Comparison of ENCODE assay signal across 8 cellular contexts in the genomic region with DNA sequence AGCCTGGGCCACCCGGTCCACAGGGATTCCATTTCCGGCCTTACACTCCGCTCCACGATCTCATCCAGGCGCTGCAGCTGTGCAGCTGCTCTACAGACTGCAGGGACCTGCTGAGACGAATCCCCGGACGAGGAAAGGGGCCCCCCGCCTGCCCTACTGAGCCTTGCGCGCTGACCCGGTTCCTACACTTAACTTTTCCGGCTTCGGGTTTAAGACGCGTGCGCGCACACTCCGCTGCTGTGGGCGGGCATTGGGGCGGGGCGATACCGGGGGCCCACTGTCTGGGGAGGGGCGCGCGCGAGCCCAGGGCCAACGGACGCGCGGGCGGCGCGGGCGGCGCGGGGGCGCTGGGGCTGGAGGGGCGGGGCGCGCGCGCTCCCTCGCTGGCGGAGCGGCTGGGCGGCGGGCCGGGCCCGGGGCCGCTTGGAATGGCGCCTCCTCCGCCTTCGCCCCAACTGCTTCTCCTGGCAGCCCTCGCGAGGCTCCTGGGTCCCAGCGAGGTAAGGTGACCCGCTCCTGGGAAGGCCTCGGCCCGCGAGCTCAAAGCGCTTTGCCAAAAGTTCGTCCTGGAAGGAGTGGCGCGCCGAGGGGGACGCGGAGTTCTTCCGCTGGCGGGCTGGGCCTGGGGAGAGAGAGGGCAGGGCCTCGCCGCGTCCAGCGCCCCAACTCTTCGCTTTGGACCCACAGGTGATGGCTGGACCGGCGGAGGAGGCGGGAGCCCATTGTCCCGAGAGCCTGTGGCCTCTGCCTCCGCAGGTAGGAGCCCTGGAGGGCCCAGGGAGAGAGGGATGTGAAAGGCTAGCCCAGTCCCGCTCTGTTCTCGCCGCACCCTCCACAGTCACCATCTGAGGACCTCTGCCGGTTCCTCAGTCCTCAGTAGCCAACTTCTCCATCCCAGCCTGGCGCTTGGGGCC. TPM values are rescaled to one million over a fixed set of nuclear protein-coding genes. Genes with fewer than 3 reads are reported as not detected.
DNase-seq lines count a peak whose midpoint lies in the region; ATAC-seq and TF ChIP-seq lines count a peak whose summit lies in the region.

A gene with protein sequence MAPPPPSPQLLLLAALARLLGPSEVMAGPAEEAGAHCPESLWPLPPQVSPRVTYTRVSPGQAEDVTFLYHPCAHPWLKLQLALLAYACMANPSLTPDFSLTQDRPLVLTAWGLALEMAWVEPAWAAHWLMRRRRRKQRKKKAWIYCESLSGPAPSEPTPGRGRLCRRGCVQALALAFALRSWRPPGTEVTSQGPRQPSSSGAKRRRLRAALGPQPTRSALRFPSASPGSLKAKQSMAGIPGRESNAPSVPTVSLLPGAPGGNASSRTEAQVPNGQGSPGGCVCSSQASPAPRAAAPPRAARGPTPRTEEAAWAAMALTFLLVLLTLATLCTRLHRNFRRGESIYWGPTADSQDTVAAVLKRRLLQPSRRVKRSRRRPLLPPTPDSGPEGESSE (plus strand): TSS at position 371 of the 914 bp plus-strand sequence. CDS start 58 bp downstream, at position 429.

- no peaks in the 10 kb centered on the region for H3K9me2 ChIP-seq in neural cell (ENCODE audit: insufficient read depth, low read length)

- POLR2A ChIA-PET in CD8-positive, alpha-beta memory T cell (lab: Charles Lee), result interaction anchor here (0.8 to 2.9 kb wide), 8 partner anchors 12 to 420 kb away, joined by 3 to 18 read pairs (median 7); a partner anchor contains a TSS

- H3K9me3 Mint-ChIP-seq in CD8-positive, alpha-beta memory T cell, result no peaks in the 10 kb centered on the region

- H3K27me3 Mint-ChIP-seq in CD8-positive, alpha-beta memory T cell, result no peaks in the 10 kb centered on the region

- H3K27ac ChIP-seq in CD8-positive, alpha-beta memory T cell (ENCODE audit: low read depth, low read length), result peak within 1 kb of the TSS; percentile 63
- H3K27ac ChIP-seq in neural cell (ENCODE audit: low read length), result no peak within 1 kb of the TSS
- H3K27ac ChIP-seq in substantia nigra (ENCODE audit: low read depth, low read length, poor library complexity, severe bottlenecking), result peak within 1 kb of the TSS; percentile 72

- no peak within 1 kb of the TSS for H2AFZ ChIP-seq in neural cell (ENCODE audit: low read depth, low read length)

- H3K27ac Mint-ChIP-seq in CD8-positive, alpha-beta memory T cell, result peak within 1 kb of the TSS; percentile 81 to 98 (median 94)

- H3K4me1 ChIP-seq in CD8-positive, alpha-beta memory T cell (ENCODE audit: insufficient read depth, low read length), result peaks cover 25% of the 10 kb centered on the region

- peak; percentile 46 for ATAC-seq in GM21381 (IDR thresholded peaks at IDR 0.05; ENCODE audit: unreplicated experiment)

- H3K4me3 ChIP-seq in CD8-positive, alpha-beta memory T cell (ENCODE audit: low read length), result peak within 1 kb of the TSS; percentile 59
- H3K4me3 ChIP-seq in Jurkat, Clone E6-1 (ENCODE audit: low read length), result peak within 1 kb of the TSS; percentile 83
- peak within 1 kb of the TSS; percentile 70 for H3K4me3 ChIP-seq in fibroblast of pulmonary artery (replicated peaks; ENCODE audit: low read depth, low read length)
- H3K4me3 ChIP-seq in neural cell (ENCODE audit: low read length), result peak within 1 kb of the TSS; percentile 84

- H3K27me3 ChIP-seq in CD8-positive, alpha-beta memory T cell (ENCODE audit: insufficient read depth, low read length, poor library complexity, severe bottlenecking), result no peaks in the 10 kb centered on the region
- H3K27me3 ChIP-seq in neural cell (ENCODE audit: insufficient read depth, low read depth, low read length), result peaks cover 44% of the 10 kb centered on the region

- TF ChIP-seq EP300 in neural cell (conservative IDR thresholded peaks at IDR 0.05; ENCODE audit: poor library complexity, severe bottlenecking), result no peak

- CTCF ChIA-PET in CD8-positive, alpha-beta memory T cell (lab: Charles Lee), result interaction anchor here (0.6 to 26.2 kb wide), 13 partner anchors 11 to 213 kb away, joined by 3 to 436 read pairs (median 8); a partner anchor contains a TSS

- TF ChIP-seq CTCF in fibroblast of pulmonary artery (IDR thresholded peaks at IDR 0.05; ENCODE audit: low read length, missing control alignments) (no peak), neural cell (IDR thresholded peaks at IDR 0.05; ENCODE audit: poor library complexity, severe bottlenecking) (no peak)

- peaks cover 31 to 45% (median 38%) of the 10 kb centered on the region in 3 donors for H3K4me1 Mint-ChIP-seq in CD8-positive, alpha-beta memory T cell

- TF ChIP-seq RAD21 in neural cell (conservative IDR thresholded peaks at IDR 0.05), result no peak

- H3F3A ChIP-seq in neural cell (ENCODE audit: insufficient read depth, low read length, poor library complexity, severe bottlenecking), result no peaks in the 10 kb centered on the region

- H3K36me3 ChIP-seq in CD8-positive, alpha-beta memory T cell (ENCODE audit: insufficient read depth, low read length), result peaks cover 4% of the 10 kb centered on the region
- H3K36me3 ChIP-seq in neural cell (ENCODE audit: insufficient read depth, low read length), result no peaks in the 10 kb centered on the region

- H3K36me3 Mint-ChIP-seq in CD8-positive, alpha-beta memory T cell, result peaks cover 0 to 20% (median 4%) of the 10 kb centered on the region in 3 donors

- peak within 1 kb of the TSS; percentile 91 to 99 (median 97) for H3K4me3 Mint-ChIP-seq in CD8-positive, alpha-beta memory T cell

- H3K4me2 ChIP-seq in neural cell (ENCODE audit: low read length), result peak within 1 kb of the TSS; percentile 58

- peak within 1 kb of the TSS; percentile 51 for H3K9ac ChIP-seq in neural cell (ENCODE audit: low read length)

- H4K20me1 ChIP-seq in neural cell (ENCODE audit: insufficient read depth), result no peaks in the 10 kb centered on the region

- peak; percentile 78 to 92 (median 83) for DNase-seq in CD8-positive, alpha-beta memory T cell
- peak; percentile 85 for DNase-seq in Jurkat, Clone E6-1 (ENCODE audit: low read depth, low spot score)
- DNase-seq in SHP77 treated with DMSO at 0.1 percent for 48 hours (lab: John Stamatoyannopoulos, UW), result peak; percentile 35
- DNase-seq in activated T-helper 9 cell treated with anti-CD3 and anti-CD28 coated beads, Interleukin-2, amount 50 U/mL, for 16 hours (ENCODE audit: low read depth), result peak; percentile 82
- peak; percentile 78 for DNase-seq in fibroblast of pulmonary artery (ENCODE audit: low read depth)
- peak in 46 of 49 donors; percentile 48 to 88 (median 74) for DNase-seq in substantia nigra (lab: John Stamatoyannopoulos, UW)

- no peaks in the 10 kb centered on the region for H3K79me2 ChIP-seq in neural cell (replicated peaks; ENCODE audit: insufficient read depth, low read length)

- no peaks in the 10 kb centered on the region for H3K9me3 ChIP-seq in CD8-positive, alpha-beta memory T cell (ENCODE audit: low read length)
- no peaks in the 10 kb centered on the region for H3K9me3 ChIP-seq in neural cell (ENCODE audit: low read length)

TF ChIP-seq in neural cell, 6 proteins besides CTCF, POLR2A, EP300 and RAD21:
- TF ChIP-seq SMC3 (conservative IDR thresholded peaks at IDR 0.05; ENCODE audit: poor library complexity) (no peak), TAF1 (IDR thresholded peaks at IDR 0.05; ENCODE audit: low read depth) (no peak), POLR2AphosphoS5 (IDR thresholded peaks at IDR 0.05) (no peak), EZH2 (IDR thresholded peaks at IDR 0.05; ENCODE audit: borderline replicate concordance, insufficient read depth, low read length, poor library complexity, severe bottlenecking) (no peak), MXI1 (conservative IDR thresholded peaks at IDR 0.05; ENCODE audit: poor library complexity, severe bottlenecking) (peak; percentile 46)
- TF ChIP-seq, protein P1, sequence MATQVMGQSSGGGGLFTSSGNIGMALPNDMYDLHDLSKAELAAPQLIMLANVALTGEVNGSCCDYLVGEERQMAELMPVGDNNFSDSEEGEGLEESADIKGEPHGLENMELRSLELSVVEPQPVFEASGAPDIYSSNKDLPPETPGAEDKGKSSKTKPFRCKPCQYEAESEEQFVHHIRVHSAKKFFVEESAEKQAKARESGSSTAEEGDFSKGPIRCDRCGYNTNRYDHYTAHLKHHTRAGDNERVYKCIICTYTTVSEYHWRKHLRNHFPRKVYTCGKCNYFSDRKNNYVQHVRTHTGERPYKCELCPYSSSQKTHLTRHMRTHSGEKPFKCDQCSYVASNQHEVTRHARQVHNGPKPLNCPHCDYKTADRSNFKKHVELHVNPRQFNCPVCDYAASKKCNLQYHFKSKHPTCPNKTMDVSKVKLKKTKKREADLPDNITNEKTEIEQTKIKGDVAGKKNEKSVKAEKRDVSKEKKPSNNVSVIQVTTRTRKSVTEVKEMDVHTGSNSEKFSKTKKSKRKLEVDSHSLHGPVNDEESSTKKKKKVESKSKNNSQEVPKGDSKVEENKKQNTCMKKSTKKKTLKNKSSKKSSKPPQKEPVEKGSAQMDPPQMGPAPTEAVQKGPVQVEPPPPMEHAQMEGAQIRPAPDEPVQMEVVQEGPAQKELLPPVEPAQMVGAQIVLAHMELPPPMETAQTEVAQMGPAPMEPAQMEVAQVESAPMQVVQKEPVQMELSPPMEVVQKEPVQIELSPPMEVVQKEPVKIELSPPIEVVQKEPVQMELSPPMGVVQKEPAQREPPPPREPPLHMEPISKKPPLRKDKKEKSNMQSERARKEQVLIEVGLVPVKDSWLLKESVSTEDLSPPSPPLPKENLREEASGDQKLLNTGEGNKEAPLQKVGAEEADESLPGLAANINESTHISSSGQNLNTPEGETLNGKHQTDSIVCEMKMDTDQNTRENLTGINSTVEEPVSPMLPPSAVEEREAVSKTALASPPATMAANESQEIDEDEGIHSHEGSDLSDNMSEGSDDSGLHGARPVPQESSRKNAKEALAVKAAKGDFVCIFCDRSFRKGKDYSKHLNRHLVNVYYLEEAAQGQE (IDR thresholded peaks at IDR 0.05; ENCODE audit: borderline replicate concordance), result no peak

RNA-seq across cellular contexts. Expression of the gene that starts here (rescaled TPM):
- total RNA-seq in CD8-positive, alpha-beta memory T cell, result 10 to 100 TPM; 71.3 to 75.5 TPM
- polyA plus RNA-seq in CD8-positive, alpha-beta memory T cell, result 33.1 TPM
- 53.2 TPM for polyA plus RNA-seq in Jurkat, Clone E6-1 (2012; ENCODE audit: insufficient read depth, insufficient read length)
- 18.4 and 23.3 TPM in 2 replicates for polyA plus RNA-seq in neural cell
- 7.1 and 7.5 TPM in 2 replicates for polyA minus RNA-seq in neural cell

Comparison
In these comparisons a context has a peak if more than half of its experiments do, and no peak if none do; other contexts are left out.
1. DNase-seq: peak in every context shown above with its lines; median percentile 85 in Jurkat, Clone E6-1; 83 in CD8-positive, alpha-beta memory T cell; 82 in activated T-helper 9 cell treated with anti-CD3 and anti-CD28 coated beads, Interleukin-2, amount 50 U/mL, for 16 hours; 78 in fibroblast of pulmonary artery; 74 in substantia nigra; 35 in SHP77 treated with DMSO at 0.1 percent for 48 hours.